Comparison of ENCODE assay signal across 1 cellular context in the genomic region with DNA sequence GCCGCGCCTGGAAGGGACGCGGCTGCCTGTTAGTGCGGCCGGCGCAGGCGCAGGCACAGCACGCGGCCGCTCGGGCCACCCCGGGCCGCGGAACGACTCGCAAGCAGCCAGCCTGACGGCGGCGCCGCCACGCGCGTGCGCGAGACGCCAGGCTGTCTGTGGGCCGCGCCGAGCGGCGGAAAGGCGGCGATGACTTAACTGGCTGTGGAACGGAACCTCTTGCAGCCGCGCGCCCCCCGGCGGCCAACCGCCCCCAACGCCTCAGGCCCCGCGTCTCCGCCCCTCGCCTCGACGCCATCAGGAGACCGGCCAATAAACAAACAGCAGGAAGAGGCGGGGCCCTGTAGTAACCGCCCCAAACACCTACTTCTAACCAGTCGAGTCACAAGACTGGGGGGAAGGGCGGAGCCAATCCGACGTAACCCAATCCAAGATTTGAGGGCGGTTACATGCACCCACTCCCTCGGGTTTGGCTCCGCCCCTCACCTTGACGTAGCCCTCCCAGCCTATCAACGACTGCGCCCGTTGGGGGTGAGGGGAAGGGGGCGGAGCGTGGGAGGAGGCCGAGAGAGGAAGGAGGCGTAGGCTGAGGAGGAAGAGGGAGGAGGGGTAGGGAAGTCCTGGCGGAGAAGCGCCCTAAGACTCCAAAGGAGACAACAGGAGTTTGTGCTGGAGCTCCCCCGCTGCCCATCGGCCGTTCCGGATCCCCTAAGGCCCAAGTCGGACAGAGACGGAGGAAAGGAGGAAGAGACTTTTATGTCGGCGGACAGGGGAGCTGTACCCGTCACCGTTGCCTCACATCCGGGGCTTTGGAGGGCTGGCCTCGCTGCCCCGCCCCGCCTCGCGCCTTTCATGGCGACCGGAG.
TF ChIP-seq lines count a peak whose summit lies in the region.

A gene (plus strand): TSS at position 566 of the 865 bp plus-strand sequence. CDS start 1,088 bp downstream, outside the sequence.

TF ChIP-seq in HEK293, 187 proteins besides CTCF, POLR2A, EP300 and RAD21 (continued from another document):
- TF ChIP-seq ZNF223 (tag by site-specific recombination; IDR thresholded peaks at IDR 0.05) (no peak), ZNF366 (tag by site-specific recombination; conservative IDR thresholded peaks at IDR 0.05) (peak; percentile 78), KLF1 (tag by site-specific recombination; IDR thresholded peaks at IDR 0.05) (peak; percentile 75), ZNF433 (tag by site-specific recombination; IDR thresholded peaks at IDR 0.05; ENCODE audit: low read depth) (no peak), ZNF660 (tag by site-specific recombination; IDR thresholded peaks at IDR 0.05) (peak; percentile 96), ZNF24 (tag by site-specific recombination; IDR thresholded peaks at IDR 0.05) (0 out of 2 replicates have a peak, but pooled peaks have one; percentile 25), ZNF548 (tag by site-specific recombination; IDR thresholded peaks at IDR 0.05) (no peak), ZBTB48 (tag by site-specific recombination; IDR thresholded peaks at IDR 0.05) (no peak), ZNF571 (tag by site-specific recombination; IDR thresholded peaks at IDR 0.05) (no peak)
- TF ChIP-seq, protein P1, sequence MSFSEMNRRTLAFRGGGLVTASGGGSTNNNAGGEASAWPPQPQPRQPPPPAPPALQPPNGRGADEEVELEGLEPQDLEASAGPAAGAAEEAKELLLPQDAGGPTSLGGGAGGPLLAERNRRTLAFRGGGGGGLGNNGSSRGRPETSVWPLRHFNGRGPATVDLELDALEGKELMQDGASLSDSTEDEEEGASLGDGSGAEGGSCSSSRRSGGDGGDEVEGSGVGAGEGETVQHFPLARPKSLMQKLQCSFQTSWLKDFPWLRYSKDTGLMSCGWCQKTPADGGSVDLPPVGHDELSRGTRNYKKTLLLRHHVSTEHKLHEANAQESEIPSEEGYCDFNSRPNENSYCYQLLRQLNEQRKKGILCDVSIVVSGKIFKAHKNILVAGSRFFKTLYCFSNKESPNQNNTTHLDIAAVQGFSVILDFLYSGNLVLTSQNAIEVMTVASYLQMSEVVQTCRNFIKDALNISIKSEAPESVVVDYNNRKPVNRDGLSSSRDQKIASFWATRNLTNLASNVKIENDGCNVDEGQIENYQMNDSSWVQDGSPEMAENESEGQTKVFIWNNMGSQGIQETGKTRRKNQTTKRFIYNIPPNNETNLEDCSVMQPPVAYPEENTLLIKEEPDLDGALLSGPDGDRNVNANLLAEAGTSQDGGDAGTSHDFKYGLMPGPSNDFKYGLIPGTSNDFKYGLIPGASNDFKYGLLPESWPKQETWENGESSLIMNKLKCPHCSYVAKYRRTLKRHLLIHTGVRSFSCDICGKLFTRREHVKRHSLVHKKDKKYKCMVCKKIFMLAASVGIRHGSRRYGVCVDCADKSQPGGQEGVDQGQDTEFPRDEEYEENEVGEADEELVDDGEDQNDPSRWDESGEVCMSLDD (tag by site-specific recombination; IDR thresholded peaks at IDR 0.05), result no peak
- TF ChIP-seq, protein P2, sequence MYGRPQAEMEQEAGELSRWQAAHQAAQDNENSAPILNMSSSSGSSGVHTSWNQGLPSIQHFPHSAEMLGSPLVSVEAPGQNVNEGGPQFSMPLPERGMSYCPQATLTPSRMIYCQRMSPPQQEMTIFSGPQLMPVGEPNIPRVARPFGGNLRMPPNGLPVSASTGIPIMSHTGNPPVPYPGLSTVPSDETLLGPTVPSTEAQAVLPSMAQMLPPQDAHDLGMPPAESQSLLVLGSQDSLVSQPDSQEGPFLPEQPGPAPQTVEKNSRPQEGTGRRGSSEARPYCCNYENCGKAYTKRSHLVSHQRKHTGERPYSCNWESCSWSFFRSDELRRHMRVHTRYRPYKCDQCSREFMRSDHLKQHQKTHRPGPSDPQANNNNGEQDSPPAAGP (tag by site-specific recombination; IDR thresholded peaks at IDR 0.05), result peak; percentile 53
- TF ChIP-seq, protein P3, sequence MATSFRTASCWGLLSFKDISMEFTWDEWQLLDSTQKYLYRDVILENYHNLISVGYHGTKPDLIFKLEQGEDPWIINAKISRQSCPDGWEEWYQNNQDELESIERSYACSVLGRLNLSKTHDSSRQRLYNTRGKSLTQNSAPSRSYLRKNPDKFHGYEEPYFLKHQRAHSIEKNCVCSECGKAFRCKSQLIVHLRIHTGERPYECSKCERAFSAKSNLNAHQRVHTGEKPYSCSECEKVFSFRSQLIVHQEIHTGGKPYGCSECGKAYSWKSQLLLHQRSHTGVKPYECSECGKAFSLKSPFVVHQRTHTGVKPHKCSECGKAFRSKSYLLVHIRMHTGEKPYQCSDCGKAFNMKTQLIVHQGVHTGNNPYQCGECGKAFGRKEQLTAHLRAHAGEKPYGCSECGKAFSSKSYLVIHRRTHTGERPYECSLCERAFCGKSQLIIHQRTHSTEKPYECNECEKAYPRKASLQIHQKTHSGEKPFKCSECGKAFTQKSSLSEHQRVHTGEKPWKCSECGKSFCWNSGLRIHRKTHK (tag by site-specific recombination; IDR thresholded peaks at IDR 0.05), result no peak
- TF ChIP-seq, protein P4, sequence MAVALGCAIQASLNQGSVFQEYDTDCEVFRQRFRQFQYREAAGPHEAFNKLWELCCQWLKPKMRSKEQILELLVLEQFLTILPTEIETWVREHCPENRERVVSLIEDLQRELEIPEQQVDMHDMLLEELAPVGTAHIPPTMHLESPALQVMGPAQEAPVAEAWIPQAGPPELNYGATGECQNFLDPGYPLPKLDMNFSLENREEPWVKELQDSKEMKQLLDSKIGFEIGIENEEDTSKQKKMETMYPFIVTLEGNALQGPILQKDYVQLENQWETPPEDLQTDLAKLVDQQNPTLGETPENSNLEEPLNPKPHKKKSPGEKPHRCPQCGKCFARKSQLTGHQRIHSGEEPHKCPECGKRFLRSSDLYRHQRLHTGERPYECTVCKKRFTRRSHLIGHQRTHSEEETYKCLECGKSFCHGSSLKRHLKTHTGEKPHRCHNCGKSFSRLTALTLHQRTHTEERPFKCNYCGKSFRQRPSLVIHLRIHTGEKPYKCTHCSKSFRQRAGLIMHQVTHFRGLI (tag by site-specific recombination; IDR thresholded peaks at IDR 0.05), result peak; percentile 26; the same call in 1 of the 2 replicates
- TF ChIP-seq, protein P5, sequence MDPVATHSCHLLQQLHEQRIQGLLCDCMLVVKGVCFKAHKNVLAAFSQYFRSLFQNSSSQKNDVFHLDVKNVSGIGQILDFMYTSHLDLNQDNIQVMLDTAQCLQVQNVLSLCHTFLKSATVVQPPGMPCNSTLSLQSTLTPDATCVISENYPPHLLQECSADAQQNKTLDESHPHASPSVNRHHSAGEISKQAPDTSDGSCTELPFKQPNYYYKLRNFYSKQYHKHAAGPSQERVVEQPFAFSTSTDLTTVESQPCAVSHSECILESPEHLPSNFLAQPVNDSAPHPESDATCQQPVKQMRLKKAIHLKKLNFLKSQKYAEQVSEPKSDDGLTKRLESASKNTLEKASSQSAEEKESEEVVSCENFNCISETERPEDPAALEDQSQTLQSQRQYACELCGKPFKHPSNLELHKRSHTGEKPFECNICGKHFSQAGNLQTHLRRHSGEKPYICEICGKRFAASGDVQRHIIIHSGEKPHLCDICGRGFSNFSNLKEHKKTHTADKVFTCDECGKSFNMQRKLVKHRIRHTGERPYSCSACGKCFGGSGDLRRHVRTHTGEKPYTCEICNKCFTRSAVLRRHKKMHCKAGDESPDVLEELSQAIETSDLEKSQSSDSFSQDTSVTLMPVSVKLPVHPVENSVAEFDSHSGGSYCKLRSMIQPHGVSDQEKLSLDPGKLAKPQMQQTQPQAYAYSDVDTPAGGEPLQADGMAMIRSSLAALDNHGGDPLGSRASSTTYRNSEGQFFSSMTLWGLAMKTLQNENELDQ (tag by site-specific recombination; IDR thresholded peaks at IDR 0.05; ENCODE audit: low read depth), result no peak
TF ChIP-seq in HEK293: peak in this region for 56.
